31 cellular contexts compared by ENCODE assay signal in genomic region chr3:124273651-124274050, GRCh38.
DNase-seq lines count a peak whose midpoint lies in the region; ATAC-seq and TF ChIP-seq lines count a peak whose summit lies in the region.
"Had no signal": no experiment of that assay in that cellular context is flagged by ENCODE, and none has a peak within 500 bp of the region (broad histone marks: within the 10 kb centered on the region; RNA-seq: fewer than 3 reads in every experiment).

No MANE protein-coding gene starts in this region.

- no peak overlapping the region for H3K9ac ChIP-seq in trophoblast cell (ENCODE audit: low read length)

- peak overlapping the region; percentile 14 for H3K18ac ChIP-seq in trophoblast cell (ENCODE audit: low read length)

- H3K14ac ChIP-seq in trophoblast cell (ENCODE audit: low read length) = no peak overlapping the region

- no CpG with 5 or more reads among the region's 3 CpGs for WGBS in trophoblast cell (ENCODE audit: extremely low coverage, insufficient coverage, insufficient read length)
- 92 to 97% methylated on average over 3 of the region's 3 CpGs for WGBS in upper lobe of left lung, 2 donors

- H3K36me3 ChIP-seq in trophoblast cell (ENCODE audit: control insufficient read depth in 1 of 2, insufficient read depth in 2 of 2, low read length in 2 of 2) (peaks cover 3 to 5% of the 10 kb centered on the region in 2 experiments), upper lobe of left lung (no peaks in the 10 kb centered on the region)
- H3K36me3 ChIP-seq: ovary, tibial nerve had no signal

- ATAC-seq in upper lobe of left lung (ENCODE audit: low FRiP score in 2 of 2) = no peak
- no peak for ATAC-seq in GM19467 (IDR thresholded peaks at IDR 0.05; ENCODE audit: unreplicated experiment)
- no peak for ATAC-seq in GM18498 (IDR thresholded peaks at IDR 0.05; ENCODE audit: unreplicated experiment)
- ATAC-seq: A549; activated CD4-positive, CD25-positive, alpha-beta regulatory T cell treated with anti-CD3 and anti-CD28 coated beads, Interleukin-2, amount 50 U/mL, for 24 hours; activated naive CD8-positive, alpha-beta T cell treated with anti-CD3 and anti-CD28 coated beads, Interleukin-2, amount 50 U/mL, for 24 hours; activated T-cell treated with anti-CD3 and anti-CD28 coated beads, Interleukin-2, amount 50 U/mL, for 72 hours; T-helper 17 cell had no signal

- H3K4me1 ChIP-seq in trophoblast cell (ENCODE audit: control insufficient read depth in 1 of 2, insufficient read depth in 2 of 2, low read length in 2 of 2) = peaks cover 8 to 16% of the 10 kb centered on the region in 2 experiments
- H3K4me1 ChIP-seq in upper lobe of left lung = peaks cover 31 to 47% (median 42%) of the 10 kb centered on the region in 4 donors
- H3K4me1 ChIP-seq: A549 had no signal

- no peak overlapping the region for H2AK5ac ChIP-seq in trophoblast cell (ENCODE audit: low read length)

- no peak overlapping the region for H3K4me3 ChIP-seq in dorsolateral prefrontal cortex
- H3K4me3 ChIP-seq in trophoblast cell (ENCODE audit: low read depth, low read length) = no peak overlapping the region
- H3K4me3 ChIP-seq in upper lobe of left lung = no peak overlapping the region
- H3K4me3 ChIP-seq: A549, ovary, PC-9, tibial nerve had no signal

- intact Hi-C loops in dorsolateral prefrontal cortex (cut with DNase I) = no loop called here

- H4K8ac ChIP-seq in trophoblast cell (ENCODE audit: low read depth, low read length) = no peak overlapping the region

- H3K9me3 ChIP-seq in trophoblast cell (ENCODE audit: insufficient read depth, low read depth, low read length) (no peaks in the 10 kb centered on the region), upper lobe of left lung (no peaks in the 10 kb centered on the region)
- H3K9me3 ChIP-seq: A549, ovary, tibial nerve had no signal

- H4K91ac ChIP-seq in trophoblast cell (ENCODE audit: low read depth, low read length) = no peak overlapping the region

- H3K27me3 ChIP-seq in dorsolateral prefrontal cortex = no peaks in the 10 kb centered on the region
- H3K27me3 ChIP-seq in trophoblast cell (ENCODE audit: insufficient read depth, low read length) = no peaks in the 10 kb centered on the region
- H3K27me3 ChIP-seq in upper lobe of left lung = no peaks in the 10 kb centered on the region
- H3K27me3 ChIP-seq: ovary, tibial nerve had no signal

- H2BK120ac ChIP-seq in trophoblast cell (ENCODE audit: insufficient read depth, low read length, poor library complexity) = no peak overlapping the region

- TF ChIP-seq CTCF in dorsolateral prefrontal cortex (IDR thresholded peaks at IDR 0.05 in 54 of 56, conservative IDR thresholded peaks at IDR 0.05 in 2 of 56; ENCODE audit: low read depth in 1 of 56, partially characterized antibody in 56 of 56) (no peak), upper lobe of left lung (IDR thresholded peaks at IDR 0.05) (no peak)

- no peak overlapping the region for H3K23ac ChIP-seq in trophoblast cell (ENCODE audit: low read length)

- H3K4me2 ChIP-seq in trophoblast cell (ENCODE audit: low read length) = no peak overlapping the region
- H3K4me2 ChIP-seq: A549, PC-9 had no signal

- H2BK12ac ChIP-seq in trophoblast cell (ENCODE audit: low read length) = no peak overlapping the region

- no peak overlapping the region for H2BK5ac ChIP-seq in trophoblast cell (ENCODE audit: low read depth, low read length, poor library complexity)

- DNase-seq in EH (ENCODE audit: low read depth) (peak; percentile 55), dorsolateral prefrontal cortex (no peak), trophoblast cell (no peak), upper lobe of left lung (no peak), NCI-H146 (lab: John Stamatoyannopoulos, UW) (no peak), GOT3 (lab: John Stamatoyannopoulos, UW) (no peak)
- DNase-seq: activated CD4-positive, alpha-beta T cell treated with anti-CD3 and anti-CD28 coated beads, Interleukin-2, amount 50 U/mL, for 48 hours; activated naive CD8-positive, alpha-beta T cell treated with anti-CD3 and anti-CD28 coated beads, Interleukin-2, amount 50 U/mL, for 24 hours; activated T-cell treated with anti-CD3 and anti-CD28 coated beads, Interleukin-2, amount 50 U/mL, for 72 hours; CD4-positive, alpha-beta memory T cell; central memory CD4-positive, alpha-beta T cell; foreskin melanocyte; KBM-7; left cardiac atrium; NCI-H1417 treated with DMSO at 0.1 percent for 48 hours; NCI-H2081 treated with DMSO at 0.1 percent for 48 hours; NCI-H226; NCI-H69; ovary; PC-9; retina; Right ventricle myocardium superior; small intestine; stimulated activated CD4-positive, alpha-beta T cell treated with anti-CD3 and anti-CD28 coated beads, Interleukin-1b, Interleukin-23, amount 100 ng/mL, for 48 hours; stimulated activated naive CD4-positive, alpha-beta T cell treated with Interleukin-2 at 50 U/mL for 16 hours; T-helper 17 cell had no signal

- TF ChIP-seq EP300 in upper lobe of left lung (IDR thresholded peaks at IDR 0.05) = no peak

- peak overlapping the region in 36 of 59 donors; percentile 4 to 96 (median 52) for H3K27ac ChIP-seq in dorsolateral prefrontal cortex
- H3K27ac ChIP-seq in trophoblast cell (ENCODE audit: low read depth, low read length) = no peak overlapping the region
- H3K27ac ChIP-seq in upper lobe of left lung = peak overlapping the region in 3 of 4 donors; percentile 5 to 90 (median 53)
- H3K27ac ChIP-seq: A549, ovary, PC-9 had no signal

- no peaks in the 10 kb centered on the region for H3K79me1 ChIP-seq in trophoblast cell (ENCODE audit: low read length)

- no peak overlapping the region for H2AFZ ChIP-seq in trophoblast cell (ENCODE audit: insufficient read depth, low read length, poor library complexity)
- H2AFZ ChIP-seq: PC-9 had no signal

- H3K79me2 ChIP-seq in trophoblast cell (ENCODE audit: control insufficient read depth, insufficient read depth, low read length, poor library complexity) = no peaks in the 10 kb centered on the region

- TF ChIP-seq POLR2A in upper lobe of left lung (IDR thresholded peaks at IDR 0.05) = no peak

- no peak overlapping the region for H4K12ac ChIP-seq in trophoblast cell (ENCODE audit: low read depth, low read length)

- no peak overlapping the region for H3K4ac ChIP-seq in trophoblast cell (ENCODE audit: low read depth, low read length)
